ENCODE assay signal across 6 cellular contexts in genomic region chrX:49155900-49156837, GRCh38. TPM values are rescaled to one million over a fixed set of nuclear protein-coding genes. Genes with fewer than 3 reads are reported as not detected.
DNase-seq lines count a peak whose midpoint lies in the region; ATAC-seq, FAIRE-seq and TF ChIP-seq lines count a peak whose summit lies in the region.

No MANE protein-coding gene starts in this region.

- peak overlapping the region; percentile 43 for H3K4me3 ChIP-seq in astrocyte of the spinal cord (ENCODE audit: low read depth, low read length)

- ATAC-seq in HG03558 (IDR thresholded peaks at IDR 0.05; ENCODE audit: extremely low read depth, unreplicated experiment): peak; percentile 69

- TF ChIP-seq CTCF in RWPE1 (conservative IDR thresholded peaks at IDR 0.05; ENCODE audit: low read depth) (peak; percentile 72), astrocyte of the spinal cord (IDR thresholded peaks at IDR 0.05; ENCODE audit: low read depth, low read length) (peak; percentile 52)

- H3K27ac ChIP-seq in RWPE1: peak overlapping the region; percentile 94

- in situ Hi-C loops in astrocyte of the spinal cord (cut with HindIII; ENCODE audit: low sequenced_read_pairs): no loop called here

- peak; percentile 62 for DNase-seq in GM18507 (ENCODE audit: extremely low spot score, insufficient read length, low read depth)
- peak; percentile 79 for DNase-seq in RWPE1 (ENCODE audit: low spot score)
- DNase-seq in astrocyte of the spinal cord (ENCODE audit: low read depth, low spot score): peak; percentile 86
- peak; percentile 88 to 89 for DNase-seq in lung microvascular endothelial cell (ENCODE audit: low read depth in 2 of 2)
- DNase-seq in stromal cell of bone marrow (ENCODE audit: low read depth): peak; percentile 76

- CTCF ChIA-PET in RWPE1 (lab: Yijun Ruan, JAX): interaction anchor here (1.1 kb wide), 1 partner anchor 33 kb away, joined by 3 read pairs; no protein-coding TSS in a partner anchor

- POLR2A ChIA-PET in RWPE1 (lab: Yijun Ruan, JAX; ENCODE audit: low non-redundant PET): no interaction called here

- FAIRE-seq in GM18507 (lab: Jason Lieb, UNC): no peak

RNA-seq across cellular contexts. Expression of gene MAGIX, which starts 6.4 kb away (rescaled TPM):
- total RNA-seq in lung microvascular endothelial cell: 0.60 and 0.65 TPM in 2 replicates

RNA-seq across cellular contexts. Expression of gene PLP2, which starts 15.5 kb away (rescaled TPM):
- 6.7 and 12.6 TPM in 2 replicates for total RNA-seq in lung microvascular endothelial cell

RNA-seq across cellular contexts. Expression of gene PRICKLE3, which starts 30.0 kb away (rescaled TPM):
- 2.8 and 3.4 TPM in 2 replicates for total RNA-seq in lung microvascular endothelial cell

RNA-seq across cellular contexts. Expression of gene GPKOW, which starts 32.6 kb away (rescaled TPM):
- 16.3 and 16.6 TPM in 2 replicates for total RNA-seq in lung microvascular endothelial cell

RNA-seq across cellular contexts. Expression of gene SYP, which starts 43.8 kb away (rescaled TPM):
- total RNA-seq in lung microvascular endothelial cell: under 0.01 TPM in 2 replicates

Comparison
In these comparisons a context has a peak if more than half of its experiments do, and no peak if none do; other contexts are left out.
1. Peak in every context shown above with its lines: DNase-seq, ATAC-seq, H3K4me3 ChIP-seq and H3K27ac ChIP-seq.